11 cellular contexts compared by ENCODE assay signal in the genomic region with DNA sequence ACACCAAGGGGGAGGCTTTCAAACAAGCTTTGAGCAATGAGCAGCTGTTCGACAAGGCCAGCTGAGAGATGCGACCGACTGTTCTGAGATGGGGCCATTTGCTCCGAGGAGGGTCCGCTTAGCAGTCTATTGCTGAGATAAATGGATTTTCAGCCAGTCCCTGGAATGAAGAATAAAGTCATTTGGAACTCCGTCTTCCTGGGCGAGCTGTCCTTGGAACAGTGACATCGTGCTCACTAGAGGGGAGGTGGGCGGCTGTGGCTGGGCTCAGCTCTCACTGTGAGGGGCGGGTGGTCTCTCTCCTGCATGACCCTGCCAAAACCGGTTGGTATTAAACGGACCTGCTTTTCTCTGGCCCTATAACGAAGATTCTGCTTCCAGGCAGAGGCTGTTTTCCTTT.
A peak's percentile ranks its signal among the peaks of the same experiment; 100 is the strongest.
DNase-seq lines count a peak whose midpoint lies in the region; ATAC-seq and TF ChIP-seq lines count a peak whose summit lies in the region.
"Had no signal": no experiment of that assay in that cellular context is flagged by ENCODE, and none has a peak within 500 bp of the region (broad histone marks: within the 10 kb centered on the region; RNA-seq: fewer than 3 reads in every experiment).

No MANE protein-coding gene starts in this region.

- intact Hi-C loops in cardiac septum (cut with DNase I), result no loop called here
- intact Hi-C loops in posterior vena cava (cut with DNase I), result no loop called here

- H3K4me3 ChIP-seq in right atrium auricular region, result no peak overlapping the region

- H3K27me3 ChIP-seq in right atrium auricular region, result no peaks in the 10 kb centered on the region

- no peaks in the 10 kb centered on the region for H3K4me1 ChIP-seq in right atrium auricular region

- H3K9me3 Mint-ChIP-seq in activated T-helper 17 cell treated with anti-CD3 and anti-CD28 coated beads, Interleukin-2, amount 50 U/mL, for 72 hours, result peaks cover 5% of the 10 kb centered on the region

- H3K27ac Mint-ChIP-seq in activated T-helper 17 cell treated with anti-CD3 and anti-CD28 coated beads, Interleukin-2, amount 50 U/mL, for 72 hours, result no peak overlapping the region

- peaks cover 0 to 23% of the 10 kb centered on the region in 2 donors for H3K9me3 ChIP-seq in right atrium auricular region

- ATAC-seq in esophagus mucosa, result no peak
- ATAC-seq in activated T-helper 17 cell treated with anti-CD3 and anti-CD28 coated beads, Interleukin-2, amount 50 U/mL, for 72 hours (replicated peaks), result no peak

- H3K36me3 Mint-ChIP-seq in activated T-helper 17 cell treated with anti-CD3 and anti-CD28 coated beads, Interleukin-2, amount 50 U/mL, for 72 hours (ENCODE audit: low read depth), result no peaks in the 10 kb centered on the region

- no peak overlapping the region for H3K4me3 Mint-ChIP-seq in activated T-helper 17 cell treated with anti-CD3 and anti-CD28 coated beads, Interleukin-2, amount 50 U/mL, for 72 hours

- DNase-seq in activated CD4-positive, CD25-positive, alpha-beta regulatory T cell treated with anti-CD3 and anti-CD28 coated beads, Interleukin-2, amount 50 U/mL, for 72 hours, result peak; percentile 11
- DNase-seq in activated CD4-positive, CD25-positive, alpha-beta regulatory T cell (lab: John Stamatoyannopoulos, UW), result no peak
- peak; percentile 43 for DNase-seq in cardiac septum (ENCODE audit: low spot score)
- no peak for DNase-seq in right atrium auricular region (ENCODE audit: low spot score)
- peak; percentile 59 for DNase-seq in posterior vena cava (ENCODE audit: low spot score)
- peak; percentile 28 for DNase-seq in ureter (ENCODE audit: low spot score)
- DNase-seq: DMS53, GF-D8 had no signal

- H3K27me3 Mint-ChIP-seq in activated T-helper 17 cell treated with anti-CD3 and anti-CD28 coated beads, Interleukin-2, amount 50 U/mL, for 72 hours, result peaks cover 9% of the 10 kb centered on the region

- H3K27ac ChIP-seq in right atrium auricular region, result no peak overlapping the region
- H3K27ac ChIP-seq: 22Rv1 had no signal

- H3K36me3 ChIP-seq in right atrium auricular region, result no peaks in the 10 kb centered on the region

- H3K4me1 Mint-ChIP-seq in activated T-helper 17 cell treated with anti-CD3 and anti-CD28 coated beads, Interleukin-2, amount 50 U/mL, for 72 hours, result no peaks in the 10 kb centered on the region

- no peak for TF ChIP-seq CTCF in right atrium auricular region (IDR thresholded peaks at IDR 0.05)

Comparison
In these comparisons a context has a peak if more than half of its experiments do, and no peak if none do; other contexts are left out.
1. DNase-seq: peak in activated CD4-positive, CD25-positive, alpha-beta regulatory T cell treated with anti-CD3 and anti-CD28 coated beads, Interleukin-2, amount 50 U/mL, for 72 hours (single experiment), cardiac septum (single experiment), posterior vena cava (single experiment) and ureter (single experiment); none in activated CD4-positive, CD25-positive, alpha-beta regulatory T cell (0 of 4) and right atrium auricular region (single experiment).